1 cellular context compared by ENCODE assay signal in the genomic region with DNA sequence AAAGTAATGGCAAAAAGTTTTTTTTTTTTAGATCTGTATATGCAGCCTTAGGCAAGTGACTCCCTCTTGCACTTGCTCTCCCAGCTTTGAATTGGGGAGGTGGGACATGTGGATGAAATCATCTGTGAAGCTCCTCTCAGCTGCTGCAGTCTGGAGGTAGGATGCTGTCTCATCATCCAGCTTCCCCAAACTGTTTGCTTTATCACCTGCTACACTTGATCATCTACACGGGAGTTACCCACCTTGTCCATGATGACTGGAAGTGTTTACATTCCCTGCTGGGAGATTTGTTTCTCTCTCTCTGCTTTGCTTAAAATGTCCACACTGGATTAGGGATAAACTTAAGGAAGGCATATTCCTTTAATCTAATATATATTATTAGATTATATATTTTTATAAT.
TF ChIP-seq lines count a peak whose summit lies in the region.

No MANE protein-coding gene starts in this region.

TF ChIP-seq in K562, 482 proteins besides CTCF, POLR2A, EP300 and RAD21 (continued from another document):
- TF ChIP-seq, protein P1, sequence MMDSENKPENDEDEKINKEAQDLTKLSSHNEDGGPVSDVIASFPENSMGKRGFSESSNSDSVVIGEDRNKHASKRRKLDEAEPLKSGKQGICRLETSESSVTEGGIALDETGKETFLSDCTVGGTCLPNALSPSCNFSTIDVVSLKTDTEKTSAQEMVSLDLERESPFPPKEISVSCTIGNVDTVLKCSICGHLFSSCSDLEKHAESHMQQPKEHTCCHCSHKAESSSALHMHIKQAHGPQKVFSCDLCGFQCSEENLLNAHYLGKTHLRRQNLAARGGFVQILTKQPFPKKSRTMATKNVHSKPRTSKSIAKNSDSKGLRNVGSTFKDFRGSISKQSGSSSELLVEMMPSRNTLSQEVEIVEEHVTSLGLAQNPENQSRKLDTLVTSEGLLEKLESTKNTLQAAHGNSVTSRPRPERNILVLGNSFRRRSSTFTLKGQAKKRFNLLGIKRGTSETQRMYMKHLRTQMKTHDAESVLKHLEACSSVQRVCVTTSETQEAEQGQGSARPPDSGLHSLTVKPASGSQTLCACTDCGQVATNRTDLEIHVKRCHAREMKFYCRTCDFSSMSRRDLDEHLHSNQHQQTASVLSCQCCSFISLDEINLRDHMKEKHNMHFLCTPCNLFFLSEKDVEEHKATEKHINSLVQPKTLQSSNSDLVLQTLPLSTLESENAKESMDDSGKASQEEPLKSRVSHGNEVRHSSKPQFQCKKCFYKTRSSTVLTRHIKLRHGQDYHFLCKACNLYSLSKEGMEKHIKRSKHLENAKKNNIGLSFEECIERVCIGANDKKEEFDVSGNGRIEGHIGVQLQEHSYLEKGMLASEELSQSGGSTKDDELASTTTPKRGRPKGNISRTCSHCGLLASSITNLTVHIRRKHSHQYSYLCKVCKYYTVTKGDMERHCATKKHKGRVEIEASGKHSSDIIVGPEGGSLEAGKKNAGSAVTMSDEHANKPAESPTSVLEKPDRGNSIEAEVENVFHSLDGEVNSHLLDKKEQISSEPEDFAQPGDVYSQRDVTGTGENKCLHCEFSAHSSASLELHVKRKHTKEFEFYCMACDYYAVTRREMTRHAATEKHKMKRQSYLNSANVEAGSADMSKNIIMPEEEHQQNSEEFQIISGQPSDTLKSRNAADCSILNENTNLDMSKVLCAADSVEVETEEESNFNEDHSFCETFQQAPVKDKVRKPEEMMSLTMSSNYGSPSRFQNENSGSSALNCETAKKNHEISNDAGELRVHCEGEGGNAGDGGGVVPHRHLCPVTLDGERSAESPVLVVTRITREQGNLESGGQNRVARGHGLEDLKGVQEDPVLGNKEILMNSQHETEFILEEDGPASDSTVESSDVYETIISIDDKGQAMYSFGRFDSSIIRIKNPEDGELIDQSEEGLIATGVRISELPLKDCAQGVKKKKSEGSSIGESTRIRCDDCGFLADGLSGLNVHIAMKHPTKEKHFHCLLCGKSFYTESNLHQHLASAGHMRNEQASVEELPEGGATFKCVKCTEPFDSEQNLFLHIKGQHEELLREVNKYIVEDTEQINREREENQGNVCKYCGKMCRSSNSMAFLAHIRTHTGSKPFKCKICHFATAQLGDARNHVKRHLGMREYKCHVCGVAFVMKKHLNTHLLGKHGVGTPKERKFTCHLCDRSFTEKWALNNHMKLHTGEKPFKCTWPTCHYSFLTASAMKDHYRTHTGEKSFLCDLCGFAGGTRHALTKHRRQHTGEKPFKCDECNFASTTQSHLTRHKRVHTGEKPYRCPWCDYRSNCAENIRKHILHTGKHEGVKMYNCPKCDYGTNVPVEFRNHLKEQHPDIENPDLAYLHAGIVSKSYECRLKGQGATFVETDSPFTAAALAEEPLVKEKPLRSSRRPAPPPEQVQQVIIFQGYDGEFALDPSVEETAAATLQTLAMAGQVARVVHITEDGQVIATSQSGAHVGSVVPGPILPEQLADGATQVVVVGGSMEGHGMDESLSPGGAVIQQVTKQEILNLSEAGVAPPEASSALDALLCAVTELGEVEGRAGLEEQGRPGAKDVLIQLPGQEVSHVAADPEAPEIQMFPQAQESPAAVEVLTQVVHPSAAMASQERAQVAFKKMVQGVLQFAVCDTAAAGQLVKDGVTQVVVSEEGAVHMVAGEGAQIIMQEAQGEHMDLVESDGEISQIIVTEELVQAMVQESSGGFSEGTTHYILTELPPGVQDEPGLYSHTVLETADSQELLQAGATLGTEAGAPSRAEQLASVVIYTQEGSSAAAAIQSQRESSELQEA (IDR thresholded peaks at IDR 0.05; ENCODE audit: low read depth) = no peak
- TF ChIP-seq, protein P2, sequence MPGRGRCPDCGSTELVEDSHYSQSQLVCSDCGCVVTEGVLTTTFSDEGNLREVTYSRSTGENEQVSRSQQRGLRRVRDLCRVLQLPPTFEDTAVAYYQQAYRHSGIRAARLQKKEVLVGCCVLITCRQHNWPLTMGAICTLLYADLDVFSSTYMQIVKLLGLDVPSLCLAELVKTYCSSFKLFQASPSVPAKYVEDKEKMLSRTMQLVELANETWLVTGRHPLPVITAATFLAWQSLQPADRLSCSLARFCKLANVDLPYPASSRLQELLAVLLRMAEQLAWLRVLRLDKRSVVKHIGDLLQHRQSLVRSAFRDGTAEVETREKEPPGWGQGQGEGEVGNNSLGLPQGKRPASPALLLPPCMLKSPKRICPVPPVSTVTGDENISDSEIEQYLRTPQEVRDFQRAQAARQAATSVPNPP (IDR thresholded peaks at IDR 0.05; ENCODE audit: borderline replicate concordance, insufficient read depth, insufficient read length) = no peak
- TF ChIP-seq GTF2F1 (IDR thresholded peaks at IDR 0.05; ENCODE audit: low read depth, low read length) (no peak), CBFA2T3 (IDR thresholded peaks at IDR 0.05) (peak; percentile 44; the same call in 1 of the 2 replicates), NR3C1 (CRISPR knock-in tag; IDR thresholded peaks at IDR 0.05) (no peak), TAL1 (IDR thresholded peaks at IDR 0.05) (peak; percentile 13; the same call in 1 of the 2 replicates), POLR3A (IDR thresholded peaks at IDR 0.05; ENCODE audit: borderline replicate concordance, extremely low read depth, insufficient read depth, insufficient read length) (no peak), HDAC2 (IDR thresholded peaks at IDR 0.05) (no peak), KDM1A (IDR thresholded peaks at IDR 0.05) (0 out of 4 replicates have a peak, but pooled peaks of 1 of the 2 experiments have one; percentile 10), CTBP1 (IDR thresholded peaks at IDR 0.05; ENCODE audit: borderline replicate concordance) (peak; percentile 29; the same call in 1 of the 2 replicates), SREBF2 (CRISPR knock-in tag; IDR thresholded peaks at IDR 0.05) (no peak), DMBX1 (CRISPR knock-in tag; IDR thresholded peaks at IDR 0.05; ENCODE audit: borderline replicate concordance) (no peak), GATA2 (CRISPR knock-in tag; IDR thresholded peaks at IDR 0.05) (no peak), XRCC5 (IDR thresholded peaks at IDR 0.05; ENCODE audit: low read depth, low read length) (no peak), ZNF184 (CRISPR knock-in tag; IDR thresholded peaks at IDR 0.05) (no peak), ZEB2 (IDR thresholded peaks at IDR 0.05) (peak; percentile 52; the same call in 1 of the 2 replicates), ELF2 (CRISPR knock-in tag; IDR thresholded peaks at IDR 0.05) (no peak), CBFA2T2 (conservative IDR thresholded peaks at IDR 0.05) (0 out of 2 replicates have a peak, but pooled peaks have one; percentile 18), MXI1 (IDR thresholded peaks at IDR 0.05; ENCODE audit: low read depth, low read length) (no peak), ZNF143 (CRISPR knock-in tag; IDR thresholded peaks at IDR 0.05) (no peak), RFX1 (IDR thresholded peaks at IDR 0.05) (no peak), SRSF3 (IDR thresholded peaks at IDR 0.05; ENCODE audit: insufficient read depth, low read length) (no peak), ZNF253 (CRISPR knock-in tag; conservative IDR thresholded peaks at IDR 0.05) (no peak), SRSF7 (optimal IDR thresholded peaks at IDR 0.05; ENCODE audit: low read depth, low read length) (no peak), NFYB (IDR thresholded peaks at IDR 0.05; ENCODE audit: extremely low read depth, insufficient read length) (no peak), YBX1 (IDR thresholded peaks at IDR 0.05) (no peak), PCBP2 (IDR thresholded peaks at IDR 0.05; ENCODE audit: low read depth, low read length, poor library complexity, severe bottlenecking) (no peak), ZNF717 (CRISPR knock-in tag; IDR thresholded peaks at IDR 0.05) (no peak), NFIC (IDR thresholded peaks at IDR 0.05) (no peak), RCOR1 (IDR thresholded peaks at IDR 0.05; ENCODE audit: borderline replicate concordance in 1 of 2, low read depth in 2 of 2, low read length in 2 of 2) (peak in 1 of 2 experiments; percentile 41; a peak in 1 of 4 replicates), TEAD1 (CRISPR knock-in tag; IDR thresholded peaks at IDR 0.05) (no peak)
- TF ChIP-seq, protein P3, sequence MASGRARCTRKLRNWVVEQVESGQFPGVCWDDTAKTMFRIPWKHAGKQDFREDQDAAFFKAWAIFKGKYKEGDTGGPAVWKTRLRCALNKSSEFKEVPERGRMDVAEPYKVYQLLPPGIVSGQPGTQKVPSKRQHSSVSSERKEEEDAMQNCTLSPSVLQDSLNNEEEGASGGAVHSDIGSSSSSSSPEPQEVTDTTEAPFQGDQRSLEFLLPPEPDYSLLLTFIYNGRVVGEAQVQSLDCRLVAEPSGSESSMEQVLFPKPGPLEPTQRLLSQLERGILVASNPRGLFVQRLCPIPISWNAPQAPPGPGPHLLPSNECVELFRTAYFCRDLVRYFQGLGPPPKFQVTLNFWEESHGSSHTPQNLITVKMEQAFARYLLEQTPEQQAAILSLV (tag; IDR thresholded peaks at IDR 0.05) = no peak
- TF ChIP-seq, protein P4, sequence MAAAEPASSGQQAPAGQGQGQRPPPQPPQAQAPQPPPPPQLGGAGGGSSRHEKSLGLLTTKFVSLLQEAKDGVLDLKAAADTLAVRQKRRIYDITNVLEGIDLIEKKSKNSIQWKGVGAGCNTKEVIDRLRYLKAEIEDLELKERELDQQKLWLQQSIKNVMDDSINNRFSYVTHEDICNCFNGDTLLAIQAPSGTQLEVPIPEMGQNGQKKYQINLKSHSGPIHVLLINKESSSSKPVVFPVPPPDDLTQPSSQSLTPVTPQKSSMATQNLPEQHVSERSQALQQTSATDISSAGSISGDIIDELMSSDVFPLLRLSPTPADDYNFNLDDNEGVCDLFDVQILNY (CRISPR knock-in tag; IDR thresholded peaks at IDR 0.05) = no peak
- TF ChIP-seq, protein P5, sequence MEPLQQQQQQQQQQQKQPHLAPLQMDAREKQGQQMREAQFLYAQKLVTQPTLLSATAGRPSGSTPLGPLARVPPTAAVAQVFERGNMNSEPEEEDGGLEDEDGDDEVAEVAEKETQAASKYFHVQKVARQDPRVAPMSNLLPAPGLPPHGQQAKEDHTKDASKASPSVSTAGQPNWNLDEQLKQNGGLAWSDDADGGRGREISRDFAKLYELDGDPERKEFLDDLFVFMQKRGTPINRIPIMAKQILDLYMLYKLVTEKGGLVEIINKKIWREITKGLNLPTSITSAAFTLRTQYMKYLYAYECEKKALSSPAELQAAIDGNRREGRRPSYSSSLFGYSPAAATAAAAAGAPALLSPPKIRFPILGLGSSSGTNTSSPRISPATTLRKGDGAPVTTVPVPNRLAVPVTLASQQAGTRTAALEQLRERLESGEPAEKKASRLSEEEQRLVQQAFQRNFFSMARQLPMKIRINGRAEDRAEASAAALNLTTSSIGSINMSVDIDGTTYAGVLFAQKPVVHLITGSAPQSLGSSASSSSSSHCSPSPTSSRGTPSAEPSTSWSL (CRISPR knock-in tag; IDR thresholded peaks at IDR 0.05; ENCODE audit: borderline replicate concordance) = no peak
- TF ChIP-seq, protein P6, sequence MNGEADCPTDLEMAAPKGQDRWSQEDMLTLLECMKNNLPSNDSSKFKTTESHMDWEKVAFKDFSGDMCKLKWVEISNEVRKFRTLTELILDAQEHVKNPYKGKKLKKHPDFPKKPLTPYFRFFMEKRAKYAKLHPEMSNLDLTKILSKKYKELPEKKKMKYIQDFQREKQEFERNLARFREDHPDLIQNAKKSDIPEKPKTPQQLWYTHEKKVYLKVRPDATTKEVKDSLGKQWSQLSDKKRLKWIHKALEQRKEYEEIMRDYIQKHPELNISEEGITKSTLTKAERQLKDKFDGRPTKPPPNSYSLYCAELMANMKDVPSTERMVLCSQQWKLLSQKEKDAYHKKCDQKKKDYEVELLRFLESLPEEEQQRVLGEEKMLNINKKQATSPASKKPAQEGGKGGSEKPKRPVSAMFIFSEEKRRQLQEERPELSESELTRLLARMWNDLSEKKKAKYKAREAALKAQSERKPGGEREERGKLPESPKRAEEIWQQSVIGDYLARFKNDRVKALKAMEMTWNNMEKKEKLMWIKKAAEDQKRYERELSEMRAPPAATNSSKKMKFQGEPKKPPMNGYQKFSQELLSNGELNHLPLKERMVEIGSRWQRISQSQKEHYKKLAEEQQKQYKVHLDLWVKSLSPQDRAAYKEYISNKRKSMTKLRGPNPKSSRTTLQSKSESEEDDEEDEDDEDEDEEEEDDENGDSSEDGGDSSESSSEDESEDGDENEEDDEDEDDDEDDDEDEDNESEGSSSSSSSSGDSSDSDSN (IDR thresholded peaks at IDR 0.05; ENCODE audit: borderline replicate concordance in 1 of 2, low read depth in 2 of 2, low read length in 2 of 2) = no peak
TF ChIP-seq in K562: peak in this region for 7.
